Comparison of ENCODE assay signal across 1 cellular context in the genomic region with DNA sequence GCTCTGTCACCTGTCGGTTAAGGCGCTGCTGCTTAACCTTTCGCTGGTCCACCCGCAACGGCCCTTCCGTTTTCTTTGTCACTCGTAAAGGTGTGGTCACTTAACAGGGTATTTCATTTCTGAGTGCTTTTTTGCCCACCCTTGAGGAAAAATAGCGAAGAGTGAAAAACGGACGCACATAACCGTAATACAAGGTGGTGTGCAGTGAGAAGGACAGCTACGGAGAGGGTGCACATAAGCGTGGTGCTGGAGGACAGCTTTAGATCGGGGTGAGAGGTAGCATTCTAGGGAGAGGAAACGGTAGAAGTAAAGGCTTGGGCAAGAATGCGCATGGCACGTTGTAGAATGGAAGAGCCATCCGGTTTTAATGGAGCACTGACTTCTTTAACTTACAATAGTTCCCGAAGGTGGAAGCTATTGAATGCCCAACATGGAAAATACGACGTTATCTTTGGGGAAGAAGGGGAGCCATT.
A peak's percentile ranks its signal among the peaks of the same experiment; 100 is the strongest.
TF ChIP-seq lines count a peak whose summit lies in the region.

No MANE protein-coding gene starts in this region.

TF ChIP-seq in Ishikawa, 13 proteins besides CTCF, POLR2A, EP300 and RAD21 (continued from another document):
- TF ChIP-seq, protein P1, sequence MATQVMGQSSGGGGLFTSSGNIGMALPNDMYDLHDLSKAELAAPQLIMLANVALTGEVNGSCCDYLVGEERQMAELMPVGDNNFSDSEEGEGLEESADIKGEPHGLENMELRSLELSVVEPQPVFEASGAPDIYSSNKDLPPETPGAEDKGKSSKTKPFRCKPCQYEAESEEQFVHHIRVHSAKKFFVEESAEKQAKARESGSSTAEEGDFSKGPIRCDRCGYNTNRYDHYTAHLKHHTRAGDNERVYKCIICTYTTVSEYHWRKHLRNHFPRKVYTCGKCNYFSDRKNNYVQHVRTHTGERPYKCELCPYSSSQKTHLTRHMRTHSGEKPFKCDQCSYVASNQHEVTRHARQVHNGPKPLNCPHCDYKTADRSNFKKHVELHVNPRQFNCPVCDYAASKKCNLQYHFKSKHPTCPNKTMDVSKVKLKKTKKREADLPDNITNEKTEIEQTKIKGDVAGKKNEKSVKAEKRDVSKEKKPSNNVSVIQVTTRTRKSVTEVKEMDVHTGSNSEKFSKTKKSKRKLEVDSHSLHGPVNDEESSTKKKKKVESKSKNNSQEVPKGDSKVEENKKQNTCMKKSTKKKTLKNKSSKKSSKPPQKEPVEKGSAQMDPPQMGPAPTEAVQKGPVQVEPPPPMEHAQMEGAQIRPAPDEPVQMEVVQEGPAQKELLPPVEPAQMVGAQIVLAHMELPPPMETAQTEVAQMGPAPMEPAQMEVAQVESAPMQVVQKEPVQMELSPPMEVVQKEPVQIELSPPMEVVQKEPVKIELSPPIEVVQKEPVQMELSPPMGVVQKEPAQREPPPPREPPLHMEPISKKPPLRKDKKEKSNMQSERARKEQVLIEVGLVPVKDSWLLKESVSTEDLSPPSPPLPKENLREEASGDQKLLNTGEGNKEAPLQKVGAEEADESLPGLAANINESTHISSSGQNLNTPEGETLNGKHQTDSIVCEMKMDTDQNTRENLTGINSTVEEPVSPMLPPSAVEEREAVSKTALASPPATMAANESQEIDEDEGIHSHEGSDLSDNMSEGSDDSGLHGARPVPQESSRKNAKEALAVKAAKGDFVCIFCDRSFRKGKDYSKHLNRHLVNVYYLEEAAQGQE (IDR thresholded peaks at IDR 0.05; ENCODE audit: low read depth): peak; percentile 6; the same call in 1 of the 2 replicates
